ENCODE assay signal across 27 cellular contexts in the genomic region with DNA sequence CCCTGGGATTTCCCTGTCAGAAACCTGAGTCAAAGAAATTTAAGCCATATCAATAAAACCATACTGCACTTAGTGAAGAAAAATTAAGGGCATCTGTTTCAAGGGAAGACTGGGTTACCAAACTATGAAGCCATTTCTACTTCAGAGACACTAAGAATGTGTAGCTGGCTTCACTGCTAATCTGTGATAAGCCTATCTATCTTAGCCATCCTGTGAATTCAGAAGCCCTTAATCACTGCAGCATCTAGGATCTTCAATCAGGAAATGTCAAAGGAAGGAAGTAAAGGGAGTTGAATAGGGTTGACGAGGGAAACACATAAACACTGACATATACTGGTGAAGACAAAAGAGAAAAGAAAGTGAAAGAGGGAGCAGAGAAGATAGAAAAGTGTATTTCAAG.
"Had no signal": no experiment of that assay in that cellular context is flagged by ENCODE, and none has a peak within 500 bp of the region (broad histone marks: within the 10 kb centered on the region; RNA-seq: fewer than 3 reads in every experiment).

No MANE protein-coding gene starts in this region.

- H3K4me1 ChIP-seq: gastrocnemius medialis, left lung, lower lobe of right lung, right lobe of liver, testis, transverse colon had no signal

- H3K27ac Mint-ChIP-seq: activated naive CD4-positive, alpha-beta T cell treated with anti-CD3 and anti-CD28 coated beads, Interleukin-2, amount 10 ng/mL, durations not matched to agents 7 days and 5 days; activated naive CD8-positive, alpha-beta T cell treated with anti-CD3 and anti-CD28 coated beads, Interleukin-2, amount 10 ng/mL, durations not matched to agents 7 days and 5 days; activated T-cell treated with anti-CD3 and anti-CD28 coated beads, Interleukin-2, amount 50 U/mL, for 24 hours; nephron progenitor cell; T-helper 1 cell treated with Interleukin-12 subunit alpha and Interleukin-12 subunit beta and Interleukin-4 antibody, amounts not matched to agents 30 μg/mL and 1 μg/mL, for 36 hours had no signal

- DNase-seq: activated CD4-positive, alpha-beta T cell treated with anti-CD3 and anti-CD28 coated beads for 4 hours; activated CD4-positive, alpha-beta T cell treated with anti-CD3 and anti-CD28 coated beads, Interleukin-2, amount 50 U/mL, for 4 hours; activated CD4-positive, CD25-positive, alpha-beta regulatory T cell; activated CD8-positive, alpha-beta memory T cell treated with anti-CD3 and anti-CD28 coated beads for 24 hours; activated CD8-positive, alpha-beta memory T cell treated with anti-CD3 and anti-CD28 coated beads, Interleukin-2, amount 50 U/mL, for 4 hours; activated gamma-delta T cell; activated naive CD4-positive, alpha-beta T cell treated with anti-CD3 and anti-CD28 coated beads, Interleukin-2, amount 10 ng/mL, durations not matched to agents 7 days and 5 days; activated naive CD8-positive, alpha-beta T cell treated with anti-CD3 and anti-CD28 coated beads, Interleukin-2, amount 10 ng/mL, durations not matched to agents 7 days and 5 days; activated T-cell treated with anti-CD3 and anti-CD28 coated beads, Interleukin-2, amount 50 U/mL, for 24 hours; caudate nucleus; effector CD4-positive, alpha-beta T cell; gastrocnemius medialis; glutamatergic neuron; left lung; lower lobe of right lung; nephron progenitor cell; right lobe of liver; stimulated activated CD4-positive, alpha-beta T cell treated with anti-CD3 and anti-CD28 coated beads, Interleukin-12 subunit alpha, Interleukin-12 subunit beta, amount 100 ng/mL, for 4 hours; stimulated activated CD4-positive, alpha-beta T cell treated with anti-CD3 and anti-CD28 coated beads, Interleukin-4, amount 100 ng/mL, for 1 hour; stimulated activated naive CD8-positive, alpha-beta T cell treated with anti-CD3 and anti-CD28 coated beads, Interleukin-15, Interleukin-2, amounts not matched to agents 100 U/mL and 50 U/mL, for 24 hours; SW 1271; T1000; testis; transverse colon had no signal

- H3K36me3 Mint-ChIP-seq: activated naive CD4-positive, alpha-beta T cell treated with anti-CD3 and anti-CD28 coated beads, Interleukin-2, amount 10 ng/mL, durations not matched to agents 7 days and 5 days; activated naive CD8-positive, alpha-beta T cell treated with anti-CD3 and anti-CD28 coated beads, Interleukin-2, amount 10 ng/mL, durations not matched to agents 7 days and 5 days had no signal

- H3K9me3 ChIP-seq: gastrocnemius medialis, left lung, lower lobe of right lung, neutrophil, right lobe of liver, testis, transverse colon had no signal

- H3K4me3 ChIP-seq: gastrocnemius medialis, left lung, lower lobe of right lung, right lobe of liver, testis, transverse colon had no signal

- H3K4me3 Mint-ChIP-seq: activated naive CD4-positive, alpha-beta T cell treated with anti-CD3 and anti-CD28 coated beads, Interleukin-2, amount 10 ng/mL, durations not matched to agents 7 days and 5 days; activated naive CD8-positive, alpha-beta T cell treated with anti-CD3 and anti-CD28 coated beads, Interleukin-2, amount 10 ng/mL, durations not matched to agents 7 days and 5 days; activated T-cell treated with anti-CD3 and anti-CD28 coated beads, Interleukin-2, amount 50 U/mL, for 24 hours; nephron progenitor cell; T-helper 1 cell treated with Interleukin-12 subunit alpha and Interleukin-12 subunit beta and Interleukin-4 antibody, amounts not matched to agents 30 μg/mL and 1 μg/mL, for 36 hours had no signal

- H3K4me1 Mint-ChIP-seq: activated naive CD4-positive, alpha-beta T cell treated with anti-CD3 and anti-CD28 coated beads, Interleukin-2, amount 10 ng/mL, durations not matched to agents 7 days and 5 days; activated naive CD8-positive, alpha-beta T cell treated with anti-CD3 and anti-CD28 coated beads, Interleukin-2, amount 10 ng/mL, durations not matched to agents 7 days and 5 days had no signal

- H3K36me3 ChIP-seq: gastrocnemius medialis, left lung, lower lobe of right lung, neutrophil, right lobe of liver, transverse colon had no signal

- FAIRE-seq: islet of Langerhans had no signal

- H3K27me3 Mint-ChIP-seq: activated naive CD4-positive, alpha-beta T cell treated with anti-CD3 and anti-CD28 coated beads, Interleukin-2, amount 10 ng/mL, durations not matched to agents 7 days and 5 days; activated naive CD8-positive, alpha-beta T cell treated with anti-CD3 and anti-CD28 coated beads, Interleukin-2, amount 10 ng/mL, durations not matched to agents 7 days and 5 days had no signal

- H3K27ac ChIP-seq: gastrocnemius medialis, left lung, lower lobe of right lung, neutrophil, right lobe of liver, testis, transverse colon had no signal

- H3K27me3 ChIP-seq: gastrocnemius medialis, left lung, neutrophil, right lobe of liver, testis, transverse colon had no signal

- H3K9me3 Mint-ChIP-seq: activated naive CD4-positive, alpha-beta T cell treated with anti-CD3 and anti-CD28 coated beads, Interleukin-2, amount 10 ng/mL, durations not matched to agents 7 days and 5 days; activated naive CD8-positive, alpha-beta T cell treated with anti-CD3 and anti-CD28 coated beads, Interleukin-2, amount 10 ng/mL, durations not matched to agents 7 days and 5 days; activated T-cell treated with anti-CD3 and anti-CD28 coated beads, Interleukin-2, amount 50 U/mL, for 24 hours; nephron progenitor cell; T-helper 1 cell treated with Interleukin-12 subunit alpha and Interleukin-12 subunit beta and Interleukin-4 antibody, amounts not matched to agents 30 μg/mL and 1 μg/mL, for 36 hours had no signal

- ATAC-seq: gastrocnemius medialis; left lung; lower lobe of right lung; right lobe of liver; stimulated activated naive CD8-positive, alpha-beta T cell treated with anti-CD3 and anti-CD28 coated beads, Interleukin-15, Interleukin-2, amounts not matched to agents 100 U/mL and 50 U/mL, for 24 hours had no signal
